ENCODE assay signal across 8 cellular contexts in genomic region chr2:178478442-178479274, GRCh38. TPM values are rescaled to one million over a fixed set of nuclear protein-coding genes. Genes with fewer than 3 reads are reported as not detected.
A peak's percentile ranks its signal among the peaks of the same experiment; 100 is the strongest.
DNase-seq lines count a peak whose midpoint lies in the region; ATAC-seq and TF ChIP-seq lines count a peak whose summit lies in the region.

Gene FKBP7 (minus strand): TSS chr2:178478600. CDS start chr2:178478499, 101 bp downstream.

- TF ChIP-seq CTCF in GM12865 (IDR thresholded peaks at IDR 0.05; ENCODE audit: insufficient read depth, low read depth, low read length, missing control alignments): peak; percentile 83
- TF ChIP-seq CTCF in heart right ventricle (IDR thresholded peaks at IDR 0.05): peak; percentile 39 to 82 (median 64)
- peak; percentile 61 to 80 (median 74) for TF ChIP-seq CTCF in upper lobe of left lung (IDR thresholded peaks at IDR 0.05)

- no peak for TF ChIP-seq EP300 in upper lobe of left lung (IDR thresholded peaks at IDR 0.05)

- peak; percentile 85 for DNase-seq in GM12865 (ENCODE audit: low read depth)
- DNase-seq in NCI-H1417 (lab: John Stamatoyannopoulos, UW): peak; percentile 77 to 91 (median 88)
- DNase-seq in SW480 (ENCODE audit: low spot score): peak; percentile 88
- DNase-seq in heart right ventricle: peak; percentile 86 to 89
- DNase-seq in posterior vena cava (ENCODE audit: low spot score): peak; percentile 97
- peak; percentile 91 to 97 for DNase-seq in upper lobe of left lung

- H3K36me3 ChIP-seq in heart right ventricle (no peaks in the 10 kb centered on the region), upper lobe of left lung (no peaks in the 10 kb centered on the region)

- intact Hi-C loops in heart right ventricle (cut with DNase I) (loop anchor here in 3 of 10 donors (1.0 to 2.0 kb wide), 2 partner anchors 27 to 28 kb away; partner anchors contain the start of genes PJVK (in 3 of the 3) and PRKRA (in 3 of the 3)), posterior vena cava (cut with DNase I) (loop anchor here in 1 of 2 donors (2.0 kb wide), 1 partner anchor 24 kb away; no protein-coding TSS in a partner anchor)

- peak within 1 kb of the TSS; percentile 82 for H3K27ac ChIP-seq in adipose tissue (ENCODE audit: low read depth, low read length)
- peak within 1 kb of the TSS; percentile 81 to 97 (median 93) for H3K27ac ChIP-seq in heart right ventricle
- peak within 1 kb of the TSS; percentile 89 to 97 (median 94) for H3K27ac ChIP-seq in upper lobe of left lung

- peak in 3 of 4 donors; percentile 59 to 81 (median 62) for TF ChIP-seq POLR2A in upper lobe of left lung (IDR thresholded peaks at IDR 0.05)

- ATAC-seq in HG02678 (IDR thresholded peaks at IDR 0.05; ENCODE audit: unreplicated experiment) (peak; percentile 46), heart right ventricle (peak; percentile 84 to 94 (median 86)), upper lobe of left lung (ENCODE audit: low FRiP score in 2 of 2) (peak; percentile 94 to 96)

- H3K4me1 ChIP-seq in heart right ventricle: peaks cover 0 to 57% (median 48%) of the 10 kb centered on the region in 9 donors
- H3K4me1 ChIP-seq in upper lobe of left lung: peaks cover 29 to 40% (median 36%) of the 10 kb centered on the region in 4 donors

- no peaks in the 10 kb centered on the region for H3K9me3 ChIP-seq in heart right ventricle
- no peaks in the 10 kb centered on the region for H3K9me3 ChIP-seq in upper lobe of left lung

- WGBS in adipose tissue, 3 donors: 1% methylated on average over 56 of the region's 56 CpGs
- WGBS in heart right ventricle, 2 donors: 1% methylated on average over 56 of the region's 56 CpGs
- 1 to 2% methylated on average over 47 to 55 of the region's 56 CpGs for WGBS in upper lobe of left lung, 2 donors

- peak within 1 kb of the TSS; percentile 88 for H3K4me3 ChIP-seq in GM12865 (ENCODE audit: low read depth, low read length)
- H3K4me3 ChIP-seq in heart right ventricle: peak within 1 kb of the TSS; percentile 18 to 92 (median 75)
- peak within 1 kb of the TSS; percentile 53 to 83 (median 62) for H3K4me3 ChIP-seq in upper lobe of left lung

- H3K27me3 ChIP-seq in heart right ventricle (no peaks in the 10 kb centered on the region), upper lobe of left lung (no peaks in the 10 kb centered on the region)

RNA-seq across cellular contexts. Expression of gene FKBP7, which starts in this region (rescaled TPM):
- polyA plus RNA-seq in adipose tissue: 10 to 100 TPM in 1 of 3 donors, 1 to 10 TPM in 2; 3.5 to 16.1 (median 7.0) TPM
- total RNA-seq in heart right ventricle: 10 to 100 TPM in 4 of 10 donors, 1 to 10 TPM in 6; 6.1 to 11.3 (median 9.2) TPM
- polyA plus RNA-seq in heart right ventricle: 10 to 100 TPM in 1 of 2 donors, 1 to 10 TPM in 1; 6.1 to 12.4 TPM
- 10 to 100 TPM; 15.0 to 30.4 TPM for total RNA-seq in posterior vena cava
- total RNA-seq in upper lobe of left lung: 10 to 100 TPM in 1 of 6 donors, 1 to 10 TPM in 5; 3.1 to 13.3 (median 5.3) TPM

Comparison
In these comparisons a context has a peak if more than half of its experiments do, and no peak if none do; other contexts are left out.
1. Peak in every context shown above with its lines: DNase-seq, ATAC-seq, H3K4me3 ChIP-seq and H3K27ac ChIP-seq.